In genomic region chr13:76335463-76335862, GRCh38 we compare ENCODE assay signal across 23 cellular contexts.
A peak's percentile ranks its signal among the peaks of the same experiment; 100 is the strongest.
DNase-seq lines count a peak whose midpoint lies in the region; FAIRE-seq and TF ChIP-seq lines count a peak whose summit lies in the region.
"Had no signal": no experiment of that assay in that cellular context is flagged by ENCODE, and none has a peak within 500 bp of the region (broad histone marks: within the 10 kb centered on the region; RNA-seq: fewer than 3 reads in every experiment).

No MANE protein-coding gene starts in this region.

- H3K36me3 ChIP-seq in mesenchymal stem cell (ENCODE audit: control insufficient read depth in 1 of 2, insufficient read depth in 2 of 2, low read depth in 1 of 2, low read length in 2 of 2), result no peaks in the 10 kb centered on the region
- H3K36me3 ChIP-seq: BE2C, BLaER1 had no signal

- H3K4me2 ChIP-seq in mesenchymal stem cell (ENCODE audit: low read length, poor library complexity, severe bottlenecking), result no peak overlapping the region
- H3K4me2 ChIP-seq: BLaER1 had no signal

- H3K4me1 ChIP-seq in mesenchymal stem cell (ENCODE audit: control insufficient read depth, insufficient read depth, low read depth, low read length), result no peaks in the 10 kb centered on the region
- H3K4me1 ChIP-seq: BE2C, Caco-2 had no signal

- H3K14ac ChIP-seq in mesenchymal stem cell (ENCODE audit: low read length in 2 of 2), result no peak overlapping the region

- DNase-seq in fibroblast of villous mesenchyme (ENCODE audit: low read depth) (peak; percentile 26), mesenchymal stem cell (no peak), NCI-H2029 (lab: John Stamatoyannopoulos, UW) (no peak), GM13977 (ENCODE audit: low spot score) (no peak), substantia nigra (lab: John Stamatoyannopoulos, UW) (no peak), anterior cingulate cortex (lab: John Stamatoyannopoulos, UW) (no peak)
- DNase-seq: 8988T; ACHN; BE2C; Caco-2; Calu3; CD4-positive, alpha-beta T cell; CD8-positive, alpha-beta T cell; DMS79 treated with DMSO at 0.1 percent for 48 hours; GF-D8 had no signal

- H3K18ac ChIP-seq in mesenchymal stem cell (ENCODE audit: low read depth in 1 of 2, low read length in 2 of 2), result no peak overlapping the region

- no peaks in the 10 kb centered on the region for H3K9me3 ChIP-seq in mesenchymal stem cell (ENCODE audit: control insufficient read depth, low read length)
- H3K9me3 ChIP-seq: BE2C, BLaER1, Caco-2 had no signal

- H4K91ac ChIP-seq in mesenchymal stem cell (ENCODE audit: low read length), result no peak overlapping the region

- H2AFZ ChIP-seq in mesenchymal stem cell (ENCODE audit: low read depth, low read length), result no peak overlapping the region

- no peak overlapping the region for H4K8ac ChIP-seq in mesenchymal stem cell (ENCODE audit: low read length)

- peak; percentile 95 for FAIRE-seq in endometrium (lab: Jason Lieb, UNC)
- FAIRE-seq: A204.1, D721Med, G401.6, GM12891, GM18507 had no signal

- H3K27ac ChIP-seq in mesenchymal stem cell (ENCODE audit: low read length, poor library complexity, severe bottlenecking) (no peak overlapping the region), substantia nigra (ENCODE audit: low read depth, low read length, poor library complexity, severe bottlenecking) (no peak overlapping the region)
- H3K27ac ChIP-seq: BLaER1, C4-2B had no signal

- TF ChIP-seq CTCF in fibroblast of villous mesenchyme (IDR thresholded peaks at IDR 0.05; ENCODE audit: insufficient read depth, low read depth, low read length) (no peak), GM13977 (IDR thresholded peaks at IDR 0.05; ENCODE audit: extremely low read depth, insufficient read depth, missing control alignments) (no peak)

- no peak overlapping the region for H2BK5ac ChIP-seq in mesenchymal stem cell (ENCODE audit: low read depth, low read length, poor library complexity, severe bottlenecking)

- H3K4me3 ChIP-seq in fibroblast of villous mesenchyme (ENCODE audit: low read depth, low read length) (no peak overlapping the region), mesenchymal stem cell (ENCODE audit: insufficient read depth in 1 of 2, low read depth in 1 of 2, low read length in 2 of 2) (no peak overlapping the region)
- H3K4me3 ChIP-seq: BLaER1 had no signal

- peak overlapping the region; percentile 49 to 57 for H2BK12ac ChIP-seq in mesenchymal stem cell (ENCODE audit: low read length in 2 of 2)

- H3K4ac ChIP-seq in mesenchymal stem cell (ENCODE audit: low read depth in 1 of 2, low read length in 2 of 2), result peak overlapping the region in 1 of 2 experiments; percentile 78

- H3K79me1 ChIP-seq in mesenchymal stem cell (replicated peaks; ENCODE audit: low read length, poor library complexity, severe bottlenecking), result no peaks in the 10 kb centered on the region

- H3K9ac ChIP-seq in mesenchymal stem cell (ENCODE audit: low read length), result no peak overlapping the region
- H3K9ac ChIP-seq: BLaER1 had no signal

- no peak overlapping the region for H2BK120ac ChIP-seq in mesenchymal stem cell (ENCODE audit: low read depth, low read length)

- no peak overlapping the region for H3K23ac ChIP-seq in mesenchymal stem cell (ENCODE audit: low read length in 2 of 2)

- no peaks in the 10 kb centered on the region for H3K27me3 ChIP-seq in mesenchymal stem cell (ENCODE audit: control insufficient read depth in 1 of 2, insufficient read depth in 1 of 2, low read length in 2 of 2)
- H3K27me3 ChIP-seq: BE2C, BLaER1 had no signal

- H2BK15ac ChIP-seq in mesenchymal stem cell (ENCODE audit: low read depth, poor library complexity, severe bottlenecking), result no peak overlapping the region

- H2AK5ac ChIP-seq in mesenchymal stem cell (ENCODE audit: low read length, severe bottlenecking), result no peak overlapping the region

- in situ Hi-C loops in GM13977 (cut with MboI; ENCODE audit: low pct_unique_long_range_greater_than_20kb, low sequenced_read_pairs, unreplicated experiment), result no loop called here
